9 cellular contexts compared by ENCODE assay signal in the genomic region with DNA sequence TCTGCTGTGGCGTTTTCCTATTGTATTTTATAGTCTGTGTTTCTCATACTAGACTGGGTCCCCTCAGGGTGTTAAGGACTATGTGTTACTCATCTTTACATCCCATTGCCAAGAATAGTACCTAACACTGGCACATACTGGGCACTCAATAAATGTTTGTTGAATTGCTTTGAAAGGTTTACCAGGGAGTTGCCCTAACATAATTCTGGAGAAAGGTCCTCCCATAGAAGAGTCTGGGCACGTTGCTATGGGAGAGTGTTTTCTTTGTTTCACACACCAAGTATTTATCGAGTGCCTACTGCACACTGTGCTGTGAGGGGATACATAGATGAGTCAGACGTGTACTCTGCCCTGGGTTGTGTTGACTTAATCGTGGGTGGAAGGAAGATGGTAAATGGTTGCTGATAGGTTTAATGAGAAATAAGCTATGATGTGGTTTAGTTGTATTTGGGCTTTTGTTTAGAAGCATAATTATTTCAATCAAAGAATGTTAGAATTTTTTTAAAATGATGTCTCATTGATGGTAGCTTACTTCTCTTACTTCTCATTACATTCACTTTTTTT. TPM values are rescaled to one million over a fixed set of nuclear protein-coding genes. Genes with fewer than 3 reads are reported as not detected.
DNase-seq lines count a peak whose midpoint lies in the region; ATAC-seq and TF ChIP-seq lines count a peak whose summit lies in the region.
"Had no signal": no experiment of that assay in that cellular context is flagged by ENCODE, and none has a peak within 500 bp of the region (broad histone marks: within the 10 kb centered on the region; RNA-seq: fewer than 3 reads in every experiment).

No MANE protein-coding gene starts in this region.

- H3K4me3 ChIP-seq in AG10803 (ENCODE audit: low read length) (no peak overlapping the region), epithelial cell of proximal tubule (ENCODE audit: low read depth, low read length) (no peak overlapping the region), thyroid gland (replicated peaks in 1 of 3) (no peak overlapping the region)
- H3K4me3 ChIP-seq: breast epithelium had no signal

- TF ChIP-seq POLR2A in thyroid gland (IDR thresholded peaks at IDR 0.05) = no peak

- H3K27ac ChIP-seq in thyroid gland = peak overlapping the region; percentile 13 to 41 (median 20)

- TF ChIP-seq CTCF in AG10803 (conservative IDR thresholded peaks at IDR 0.05; ENCODE audit: low read length) = no peak
- no peak for TF ChIP-seq CTCF in epithelial cell of proximal tubule (conservative IDR thresholded peaks at IDR 0.05; ENCODE audit: low read depth, low read length)
- no peak for TF ChIP-seq CTCF in thyroid gland (IDR thresholded peaks at IDR 0.05)

- peaks cover 17 to 25% of the 10 kb centered on the region in 2 donors for H3K4me1 ChIP-seq in thyroid gland

- WGBS in thyroid gland, 2 donors = 32 to 43% methylated on average over 5 of the region's 5 CpGs

- peak; percentile 96 for ATAC-seq in GM18520 (IDR thresholded peaks at IDR 0.05; ENCODE audit: unreplicated experiment)
- ATAC-seq in HG02938 (IDR thresholded peaks at IDR 0.05; ENCODE audit: unreplicated experiment) = peak; percentile 94

- peak; percentile 19 for DNase-seq in AG10803 (ENCODE audit: low read depth)
- DNase-seq in NCI-H69 (lab: John Stamatoyannopoulos, UW) = peak; percentile 73
- peak; percentile 83 for DNase-seq in epithelial cell of proximal tubule (ENCODE audit: low read depth)
- DNase-seq in thyroid gland = peak; percentile 37 to 49
- no peak for DNase-seq in cerebellar cortex (ENCODE audit: low spot score)
- DNase-seq in cerebellar nuclear complex (lab: John Stamatoyannopoulos, UW) = no peak

- no peaks in the 10 kb centered on the region for H3K27me3 ChIP-seq in thyroid gland
- H3K27me3 ChIP-seq: breast epithelium had no signal

- intact Hi-C loops in thyroid gland (cut with DNase I) = no loop called here

- H3K9me3 ChIP-seq in thyroid gland = no peaks in the 10 kb centered on the region
- H3K9me3 ChIP-seq: breast epithelium had no signal

- no peaks in the 10 kb centered on the region for H3K36me3 ChIP-seq in thyroid gland
- H3K36me3 ChIP-seq: breast epithelium had no signal

RNA-seq across cellular contexts. Expression of gene AFF1, which starts 42.9 kb away (rescaled TPM):
- total RNA-seq in epithelial cell of proximal tubule (12.5 and 13.2 TPM in 2 replicates), thyroid gland (100 to 1,000 TPM; 155 to 238 (median 192) TPM)

Comparison
In these comparisons a context has a peak if more than half of its experiments do, and no peak if none do; other contexts are left out.
1. DNase-seq: peak in AG10803 (single experiment), NCI-H69 (single experiment), epithelial cell of proximal tubule (single experiment) and thyroid gland (2 of 2); none in cerebellar cortex (single experiment) and cerebellar nuclear complex (0 of 2).
2. RNA of gene AFF1, which starts 42.9 kb away (total RNA-seq): 155 to 238 TPM in thyroid gland; 12.5 to 13.2 TPM in epithelial cell of proximal tubule; every median in the first group is over 10 times any median in the second.